In the genomic region with DNA sequence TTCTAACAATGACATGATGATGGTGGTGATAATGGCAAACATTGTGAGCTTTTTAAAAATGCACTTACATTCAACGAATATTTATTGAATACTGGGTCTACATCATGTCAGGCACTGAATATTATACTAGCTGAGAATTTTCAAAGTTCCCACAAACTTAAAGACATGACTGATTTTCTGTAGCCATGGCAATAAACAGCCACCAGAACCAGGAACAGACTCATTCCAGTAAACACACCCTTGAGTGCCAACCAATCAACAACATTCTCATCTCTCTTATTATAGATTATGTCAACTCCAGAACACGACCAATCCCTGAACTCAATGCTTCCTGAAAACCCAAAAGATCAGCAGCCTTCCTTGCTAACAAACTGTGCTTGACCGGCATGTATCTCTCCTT, we compare ENCODE assay signal across 16 cellular contexts.
DNase-seq lines count a peak whose midpoint lies in the region; ATAC-seq, FAIRE-seq and TF ChIP-seq lines count a peak whose summit lies in the region.
"Had no signal": no experiment of that assay in that cellular context is flagged by ENCODE, and none has a peak within 500 bp of the region (broad histone marks: within the 10 kb centered on the region; RNA-seq: fewer than 3 reads in every experiment).

No MANE protein-coding gene starts in this region.

- CTCF ChIA-PET in SK-N-SH (lab: Yijun Ruan, JAX) = interaction anchor here (1.3 kb wide), 1 partner anchor 19 kb away, joined by 3 read pairs; no protein-coding TSS in a partner anchor
- CTCF ChIA-PET in CD8-positive, alpha-beta memory T cell (lab: Charles Lee) = no interaction called here

- no peak for TF ChIP-seq EP300 in SK-N-SH (IDR thresholded peaks at IDR 0.05; ENCODE audit: borderline replicate concordance in 1 of 2, low read depth in 1 of 2, low read length in 1 of 2)

- H3K9me2 ChIP-seq in SK-N-SH = no peaks in the 10 kb centered on the region

- H3K4me3 ChIP-seq in SK-N-SH (ENCODE audit: low read depth in 2 of 2, low read length in 1 of 2) = no peak overlapping the region
- H3K4me3 ChIP-seq in epithelial cell of esophagus (ENCODE audit: low read length) = no peak overlapping the region
- no peak overlapping the region for H3K4me3 ChIP-seq in pancreas
- no peak overlapping the region for H3K4me3 ChIP-seq in CD8-positive, alpha-beta memory T cell (ENCODE audit: low read length)

- no peak overlapping the region for H3K4me3 Mint-ChIP-seq in CD8-positive, alpha-beta memory T cell
- H3K4me3 Mint-ChIP-seq: activated CD4-positive, alpha-beta memory T cell treated with anti-CD3 and anti-CD28 coated beads for 36 hours had no signal

- TF ChIP-seq CTCF in SK-N-SH (IDR thresholded peaks at IDR 0.05) = no peak
- no peak for TF ChIP-seq CTCF in epithelial cell of esophagus (IDR thresholded peaks at IDR 0.05; ENCODE audit: insufficient read depth, low read depth, low read length, missing control alignments)
- no peak for TF ChIP-seq CTCF in pancreas (IDR thresholded peaks at IDR 0.05)

- no peak overlapping the region for H3K9ac ChIP-seq in SK-N-SH

- H3K36me3 ChIP-seq in SK-N-SH (replicated peaks in 1 of 2; ENCODE audit: control insufficient read depth in 1 of 2, insufficient read depth in 2 of 2, low read length in 1 of 2) = no peaks in the 10 kb centered on the region
- H3K36me3 ChIP-seq in pancreas = no peaks in the 10 kb centered on the region
- H3K36me3 ChIP-seq in CD8-positive, alpha-beta memory T cell (ENCODE audit: insufficient read depth, low read length) = no peaks in the 10 kb centered on the region
- H3K36me3 ChIP-seq: neutrophil had no signal

- H3K9me3 ChIP-seq in SK-N-SH (no peaks in the 10 kb centered on the region), pancreas (no peaks in the 10 kb centered on the region)
- H3K9me3 ChIP-seq in CD8-positive, alpha-beta memory T cell (ENCODE audit: low read length) = no peaks in the 10 kb centered on the region
- H3K9me3 ChIP-seq: neutrophil had no signal

- no peaks in the 10 kb centered on the region for H3K9me3 Mint-ChIP-seq in CD8-positive, alpha-beta memory T cell
- H3K9me3 Mint-ChIP-seq: activated CD4-positive, alpha-beta memory T cell treated with anti-CD3 and anti-CD28 coated beads for 36 hours had no signal

- no peak overlapping the region for H3K4me2 ChIP-seq in SK-N-SH

- peak; percentile 50; the same call in 2 of the 3 replicates for ATAC-seq in SK-N-SH treated with all-trans-retinoic acid at 6 μM for 48 hours
- ATAC-seq in pancreas = peak; percentile 28 to 58 (median 39)

- no peak overlapping the region for H3K27ac Mint-ChIP-seq in CD8-positive, alpha-beta memory T cell
- H3K27ac Mint-ChIP-seq: activated CD4-positive, alpha-beta memory T cell treated with anti-CD3 and anti-CD28 coated beads for 36 hours had no signal

- H3K27me3 Mint-ChIP-seq in CD8-positive, alpha-beta memory T cell = no peaks in the 10 kb centered on the region
- H3K27me3 Mint-ChIP-seq: activated CD4-positive, alpha-beta memory T cell treated with anti-CD3 and anti-CD28 coated beads for 36 hours had no signal

- TF ChIP-seq RAD21 in SK-N-SH (IDR thresholded peaks at IDR 0.05; ENCODE audit: low read length) = no peak

- H2AFZ ChIP-seq in SK-N-SH (ENCODE audit: low read depth) = no peak overlapping the region

- DNase-seq in SK-N-SH (no peak), OCI-M1 (lab: John Stamatoyannopoulos, UW) (peak; percentile 60), epithelial cell of esophagus (ENCODE audit: low read depth) (peak; percentile 7), pancreas (no peak), NCI-H1105 (lab: John Stamatoyannopoulos, UW) (no peak), amygdala (lab: John Stamatoyannopoulos, UW) (no peak)
- DNase-seq in CD8-positive, alpha-beta memory T cell = no peak
- DNase-seq: activated CD4-positive, alpha-beta memory T cell treated with anti-CD3 and anti-CD28 coated beads for 36 hours; activated gamma-delta T cell treated with Interleukin-2 at 50 U/mL for 16 hours; Calu3; caudate nucleus; NCI-H2227 treated with DMSO at 0.1 percent for 48 hours; small intestine had no signal

- H3K4me1 ChIP-seq in SK-N-SH (ENCODE audit: control insufficient read depth in 1 of 2, insufficient read depth in 2 of 2, low read depth in 1 of 2, low read length in 1 of 2) = no peaks in the 10 kb centered on the region; a peak in 1 of 4 replicates
- H3K4me1 ChIP-seq in pancreas = peaks cover 0 to 6% (median 0%) of the 10 kb centered on the region in 3 donors
- no peaks in the 10 kb centered on the region for H3K4me1 ChIP-seq in CD8-positive, alpha-beta memory T cell (ENCODE audit: insufficient read depth, low read length)

- H3K79me2 ChIP-seq in SK-N-SH (ENCODE audit: insufficient read depth) = no peaks in the 10 kb centered on the region

- POLR2A ChIA-PET in SK-N-SH (lab: Yijun Ruan, JAX) = no interaction called here
- POLR2A ChIA-PET in CD8-positive, alpha-beta memory T cell (lab: Charles Lee) = no interaction called here

- 75% methylated on average over 3 of the region's 3 CpGs for WGBS in SK-N-SH (ENCODE audit: low lambda C conversion rate)
- WGBS in pancreas, 2 donors = 53 to 56% methylated on average over 3 of the region's 3 CpGs

- no peaks in the 10 kb centered on the region for H4K20me1 ChIP-seq in SK-N-SH (ENCODE audit: insufficient read depth)

- H3F3A ChIP-seq in SK-N-SH (replicated peaks; ENCODE audit: insufficient read depth) = peaks cover 12% of the 10 kb centered on the region

- H3K27me3 ChIP-seq in SK-N-SH (ENCODE audit: insufficient read depth) (no peaks in the 10 kb centered on the region), pancreas (no peaks in the 10 kb centered on the region)
- no peaks in the 10 kb centered on the region for H3K27me3 ChIP-seq in CD8-positive, alpha-beta memory T cell (ENCODE audit: insufficient read depth, low read length, poor library complexity, severe bottlenecking)
- H3K27me3 ChIP-seq: neutrophil had no signal

- FAIRE-seq in pancreas (lab: Jason Lieb, UNC) = no peak
- FAIRE-seq: small intestine had no signal

- H3K36me3 Mint-ChIP-seq in CD8-positive, alpha-beta memory T cell = peaks cover 0 to 4% (median 0%) of the 10 kb centered on the region in 3 donors
- H3K36me3 Mint-ChIP-seq: activated CD4-positive, alpha-beta memory T cell treated with anti-CD3 and anti-CD28 coated beads for 36 hours had no signal

- H3K4me1 Mint-ChIP-seq in CD8-positive, alpha-beta memory T cell = peaks cover 10 to 17% (median 15%) of the 10 kb centered on the region in 3 donors

- H3K27ac ChIP-seq in SK-N-SH (ENCODE audit: low read depth in 2 of 2, low read length in 1 of 2) (peak overlapping the region in 1 of 2 experiments; percentile 58; a peak in 2 of 4 replicates), pancreas (no peak overlapping the region)
- no peak overlapping the region for H3K27ac ChIP-seq in CD8-positive, alpha-beta memory T cell (ENCODE audit: low read depth, low read length)
- H3K27ac ChIP-seq: 22Rv1, neutrophil had no signal

- intact Hi-C loops in pancreas (cut with DNase I) = no loop called here

TF ChIP-seq in SK-N-SH treated with all-trans-retinoic acid at 6 μM for 48 hours, 23 proteins besides CTCF, POLR2A, EP300 and RAD21:
- TF ChIP-seq, protein P1, sequence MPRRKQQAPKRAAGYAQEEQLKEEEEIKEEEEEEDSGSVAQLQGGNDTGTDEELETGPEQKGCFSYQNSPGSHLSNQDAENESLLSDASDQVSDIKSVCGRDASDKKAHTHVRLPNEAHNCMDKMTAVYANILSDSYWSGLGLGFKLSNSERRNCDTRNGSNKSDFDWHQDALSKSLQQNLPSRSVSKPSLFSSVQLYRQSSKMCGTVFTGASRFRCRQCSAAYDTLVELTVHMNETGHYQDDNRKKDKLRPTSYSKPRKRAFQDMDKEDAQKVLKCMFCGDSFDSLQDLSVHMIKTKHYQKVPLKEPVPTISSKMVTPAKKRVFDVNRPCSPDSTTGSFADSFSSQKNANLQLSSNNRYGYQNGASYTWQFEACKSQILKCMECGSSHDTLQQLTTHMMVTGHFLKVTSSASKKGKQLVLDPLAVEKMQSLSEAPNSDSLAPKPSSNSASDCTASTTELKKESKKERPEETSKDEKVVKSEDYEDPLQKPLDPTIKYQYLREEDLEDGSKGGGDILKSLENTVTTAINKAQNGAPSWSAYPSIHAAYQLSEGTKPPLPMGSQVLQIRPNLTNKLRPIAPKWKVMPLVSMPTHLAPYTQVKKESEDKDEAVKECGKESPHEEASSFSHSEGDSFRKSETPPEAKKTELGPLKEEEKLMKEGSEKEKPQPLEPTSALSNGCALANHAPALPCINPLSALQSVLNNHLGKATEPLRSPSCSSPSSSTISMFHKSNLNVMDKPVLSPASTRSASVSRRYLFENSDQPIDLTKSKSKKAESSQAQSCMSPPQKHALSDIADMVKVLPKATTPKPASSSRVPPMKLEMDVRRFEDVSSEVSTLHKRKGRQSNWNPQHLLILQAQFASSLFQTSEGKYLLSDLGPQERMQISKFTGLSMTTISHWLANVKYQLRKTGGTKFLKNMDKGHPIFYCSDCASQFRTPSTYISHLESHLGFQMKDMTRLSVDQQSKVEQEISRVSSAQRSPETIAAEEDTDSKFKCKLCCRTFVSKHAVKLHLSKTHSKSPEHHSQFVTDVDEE (CRISPR knock-in tag; IDR thresholded peaks at IDR 0.05) = no peak
- TF ChIP-seq ZNF8 (CRISPR knock-in tag; IDR thresholded peaks at IDR 0.05) (no peak), ISL1 (CRISPR knock-in tag; IDR thresholded peaks at IDR 0.05) (no peak)

TF ChIP-seq in SK-N-SH, 30 proteins besides CTCF, POLR2A, EP300 and RAD21 (continues in another document):
- TF ChIP-seq MEF2A (IDR thresholded peaks at IDR 0.05; ENCODE audit: borderline replicate concordance, low read depth) = no peak
- TF ChIP-seq, protein P2, sequence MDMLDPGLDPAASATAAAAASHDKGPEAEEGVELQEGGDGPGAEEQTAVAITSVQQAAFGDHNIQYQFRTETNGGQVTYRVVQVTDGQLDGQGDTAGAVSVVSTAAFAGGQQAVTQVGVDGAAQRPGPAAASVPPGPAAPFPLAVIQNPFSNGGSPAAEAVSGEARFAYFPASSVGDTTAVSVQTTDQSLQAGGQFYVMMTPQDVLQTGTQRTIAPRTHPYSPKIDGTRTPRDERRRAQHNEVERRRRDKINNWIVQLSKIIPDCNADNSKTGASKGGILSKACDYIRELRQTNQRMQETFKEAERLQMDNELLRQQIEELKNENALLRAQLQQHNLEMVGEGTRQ (IDR thresholded peaks at IDR 0.05; ENCODE audit: borderline replicate concordance, low read depth, low read length) = no peak
- no peak for TF ChIP-seq USF1 (IDR thresholded peaks at IDR 0.05; ENCODE audit: borderline replicate concordance, low read depth)
- TF ChIP-seq RFX5 (IDR thresholded peaks at IDR 0.05; ENCODE audit: low read length) = no peak
- no peak for TF ChIP-seq FOXM1 (IDR thresholded peaks at IDR 0.05; ENCODE audit: low read depth)
- no peak for TF ChIP-seq MXI1 (IDR thresholded peaks at IDR 0.05; ENCODE audit: low read depth, low read length)

Comparison
In these comparisons a context has a peak if more than half of its experiments do, and no peak if none do; other contexts are left out.
1. DNase-seq: peak in OCI-M1 (single experiment) and epithelial cell of esophagus (single experiment); none in SK-N-SH (single experiment), pancreas (0 of 6), NCI-H1105 (single experiment), CD8-positive, alpha-beta memory T cell (0 of 5) and amygdala (0 of 56).